8 cellular contexts compared by ENCODE assay signal in the genomic region with DNA sequence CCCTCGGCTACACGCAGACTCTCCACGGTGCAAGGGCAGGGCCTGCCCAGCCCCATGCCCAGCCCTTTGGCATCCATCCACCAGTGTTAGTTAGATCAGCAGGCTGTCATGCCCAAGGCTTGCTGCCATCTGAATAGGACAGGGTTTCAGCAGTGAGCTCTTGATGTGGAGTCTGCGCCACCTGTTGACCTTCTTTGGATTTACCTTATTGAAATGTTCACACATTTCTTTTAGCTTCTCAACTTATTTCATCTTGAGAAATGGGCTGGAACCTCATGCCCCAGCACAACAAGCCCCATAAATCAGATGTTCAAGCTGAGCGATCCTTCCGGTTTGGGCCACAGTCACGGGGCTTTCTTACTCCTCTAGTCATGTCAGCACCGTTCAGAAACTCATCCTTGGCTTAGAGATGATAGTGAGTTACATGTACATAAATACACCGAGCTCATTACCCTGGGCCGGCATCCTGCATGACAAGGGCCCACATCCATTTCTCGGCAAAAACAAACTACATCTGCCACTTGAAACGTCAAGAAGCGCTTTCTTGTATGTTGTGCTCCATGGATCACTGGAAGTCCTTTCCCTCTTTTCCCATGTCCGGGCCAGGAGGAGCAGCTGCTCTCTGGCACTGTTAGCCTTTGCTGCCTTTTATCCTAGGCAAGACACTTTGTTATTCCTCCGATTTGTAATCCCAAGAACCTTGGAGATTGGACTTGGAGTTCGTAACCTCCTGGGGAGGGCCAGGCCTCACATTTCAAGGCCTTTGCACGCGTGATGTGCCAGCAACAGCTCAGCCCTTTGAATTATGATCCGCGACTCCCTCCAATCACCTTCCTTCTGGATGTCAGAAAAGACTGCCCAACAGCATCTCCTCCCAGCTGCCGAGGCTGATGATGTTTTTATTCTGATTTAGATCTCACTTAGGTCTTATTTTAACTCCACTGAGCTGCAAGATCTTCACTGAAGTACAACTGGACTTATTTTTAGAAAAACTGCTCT.
DNase-seq lines count a peak whose midpoint lies in the region; ATAC-seq and TF ChIP-seq lines count a peak whose summit lies in the region.

No MANE protein-coding gene starts in this region.

- peaks cover 7 to 16% of the 10 kb centered on the region in 2 donors for H3K4me1 ChIP-seq in neuronal stem cell (ENCODE audit: control insufficient read depth in 2 of 2, insufficient read depth in 1 of 2, low read depth in 1 of 2, low read length in 2 of 2)

- peak overlapping the region; percentile 69 for H3K18ac ChIP-seq in neuronal stem cell (ENCODE audit: low read length)

- no peak for TF ChIP-seq POLR2A in GM18505 (IDR thresholded peaks at IDR 0.05; ENCODE audit: borderline replicate concordance, extremely low read depth, insufficient read depth, insufficient read length)

- H2BK120ac ChIP-seq in neuronal stem cell (ENCODE audit: low read depth, low read length): no peak overlapping the region

- no peak overlapping the region for H2BK5ac ChIP-seq in neuronal stem cell (ENCODE audit: low read length)

- H2BK12ac ChIP-seq in neuronal stem cell (ENCODE audit: low read length): no peak overlapping the region

- no peak overlapping the region for H3K4ac ChIP-seq in neuronal stem cell (ENCODE audit: low read length)

- ATAC-seq in HG03520 (IDR thresholded peaks at IDR 0.05; ENCODE audit: unreplicated experiment) (no peak), GM18505 (IDR thresholded peaks at IDR 0.05; ENCODE audit: unreplicated experiment) (no peak)

- H3K9ac ChIP-seq in neuronal stem cell (ENCODE audit: low read depth, low read length, poor library complexity): no peak overlapping the region

- DNase-seq in NOMO-1 treated with DMSO at 0.1 percent for 48 hours (lab: John Stamatoyannopoulos, UW; ENCODE audit: unreplicated experiment): peak; percentile 35
- DNase-seq in NOMO-1 treated with dmso at 0.1 percent for 144 hours (lab: John Stamatoyannopoulos, UW; ENCODE audit: unreplicated experiment): no peak
- peak; percentile 39 for DNase-seq in SK-N-DZ (ENCODE audit: low spot score)
- DNase-seq in fibroblast of mammary gland (ENCODE audit: low read depth): peak; percentile 73
- no peak for DNase-seq in neuronal stem cell (ENCODE audit: low spot score)

- H3K36me3 ChIP-seq in neuronal stem cell (replicated peaks in 1 of 2; ENCODE audit: control insufficient read depth in 2 of 2, insufficient read depth in 2 of 2, low read length in 2 of 2): no peaks in the 10 kb centered on the region

- no peak overlapping the region for H2BK15ac ChIP-seq in neuronal stem cell (ENCODE audit: low read length)

- H4K91ac ChIP-seq in neuronal stem cell (ENCODE audit: low read depth, low read length, poor library complexity): no peak overlapping the region

- H3K14ac ChIP-seq in neuronal stem cell (ENCODE audit: low read length): no peak overlapping the region

- H3K27ac ChIP-seq in neuronal stem cell (replicated peaks; ENCODE audit: low read length): no peak overlapping the region

- H3K79me1 ChIP-seq in neuronal stem cell (ENCODE audit: low read depth, low read length): no peaks in the 10 kb centered on the region

- H3K23ac ChIP-seq in neuronal stem cell (ENCODE audit: low read depth, low read length, poor library complexity): no peak overlapping the region

- no CpG with 5 or more reads among the region's 21 CpGs for WGBS in neuronal stem cell (ENCODE audit: extremely low coverage in 2 of 2, insufficient read length in 2 of 2, insufficient replicate concordance in 1 of 2), 2 donors

- H2AK5ac ChIP-seq in neuronal stem cell (ENCODE audit: low read depth, low read length): no peak overlapping the region

- TF ChIP-seq CTCF in LNCAP (IDR thresholded peaks at IDR 0.05) (peak; percentile 78), fibroblast of mammary gland (conservative IDR thresholded peaks at IDR 0.05; ENCODE audit: control insufficient read depth, insufficient read depth, low read depth, low read length) (peak; percentile 47)

- H3K27me3 ChIP-seq in neuronal stem cell (ENCODE audit: control insufficient read depth in 3 of 3, insufficient read depth in 3 of 3, low read depth in 1 of 3, low read length in 3 of 3): peaks cover 0 to 4% (median 0%) of the 10 kb centered on the region in 3 experiments

- H3K4me2 ChIP-seq in neuronal stem cell (ENCODE audit: insufficient read depth, low read length, poor library complexity, severe bottlenecking): no peak overlapping the region

- H3K9me3 ChIP-seq in neuronal stem cell (replicated peaks in 1 of 2; ENCODE audit: control insufficient read depth in 2 of 2, insufficient read depth in 1 of 2, low read depth in 1 of 2, low read length in 2 of 2): no peaks in the 10 kb centered on the region

- no peak overlapping the region for H3K4me3 ChIP-seq in fibroblast of mammary gland (ENCODE audit: control insufficient read depth, low read depth, low read length)
- no peak overlapping the region for H3K4me3 ChIP-seq in neuronal stem cell (ENCODE audit: low read length in 2 of 2)

- peak overlapping the region; percentile 67 for H2AFZ ChIP-seq in neuronal stem cell (ENCODE audit: low read length)

- no peak overlapping the region for H4K8ac ChIP-seq in neuronal stem cell (ENCODE audit: low read depth, low read length)

Comparison
In these comparisons a context has a peak if more than half of its experiments do, and no peak if none do; other contexts are left out.
1. DNase-seq: peak in NOMO-1 treated with DMSO at 0.1 percent for 48 hours (single experiment), SK-N-DZ (single experiment) and fibroblast of mammary gland (single experiment); none in NOMO-1 treated with dmso at 0.1 percent for 144 hours (single experiment) and neuronal stem cell (single experiment).